10 cellular contexts compared by ENCODE assay signal in the genomic region with DNA sequence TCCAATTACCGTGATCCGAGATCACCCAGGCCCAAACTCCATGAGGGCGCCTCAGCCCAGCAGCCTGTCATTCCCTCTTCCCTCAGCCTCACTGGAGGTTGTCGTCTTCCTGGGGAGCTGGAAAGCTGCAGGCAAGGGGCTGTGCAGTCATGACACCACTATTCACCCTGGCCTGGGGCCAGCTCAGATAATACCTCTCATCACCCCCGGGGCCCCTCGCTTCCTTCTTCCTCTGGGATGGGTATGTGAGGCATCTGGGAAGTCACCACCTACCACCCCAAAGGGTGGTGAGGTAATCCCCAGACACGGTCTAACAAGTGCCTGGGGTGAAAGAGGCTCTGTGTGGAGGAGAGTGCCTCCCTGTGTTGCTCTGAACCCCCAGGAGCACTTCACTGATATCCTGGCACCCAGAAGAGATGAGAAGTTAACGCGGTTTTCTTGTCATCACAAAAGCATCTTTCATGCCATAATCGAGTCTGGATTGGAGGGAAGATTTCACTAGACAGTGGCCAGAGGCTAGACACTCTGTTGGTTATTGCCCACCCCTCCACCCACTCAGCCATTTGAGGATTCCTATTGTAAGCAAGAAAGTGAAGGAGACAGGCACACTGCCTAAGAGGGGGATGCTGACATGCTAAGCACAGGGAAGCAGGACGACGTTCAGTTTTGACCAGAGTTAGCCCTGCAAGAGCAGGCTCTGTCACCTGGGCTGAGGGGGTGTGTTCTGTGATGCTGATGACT. TPM values are rescaled to one million over a fixed set of nuclear protein-coding genes. Genes with fewer than 3 reads are reported as not detected.
DNase-seq lines count a peak whose midpoint lies in the region; ATAC-seq lines count a peak whose summit lies in the region.
"Had no signal": no experiment of that assay in that cellular context is flagged by ENCODE, and none has a peak within 500 bp of the region (broad histone marks: within the 10 kb centered on the region; RNA-seq: fewer than 3 reads in every experiment).

No MANE protein-coding gene starts in this region.

- H3K4me2 ChIP-seq in BLaER1 treated with 17β-estradiol and CSF1 and Interleukin-3, amounts not matched to agents 10 nM and 100 nM = peak overlapping the region; percentile 38 to 83 (median 63); a peak in 19 of 22 replicates

- no peak for ATAC-seq in HG02852 (IDR thresholded peaks at IDR 0.05; ENCODE audit: unreplicated experiment)

- no peak overlapping the region for H3K27ac ChIP-seq in BLaER1 treated with 17β-estradiol and CSF1 and Interleukin-3, amounts not matched to agents 10 nM and 100 nM

- H3K9ac ChIP-seq in BLaER1 treated with 17β-estradiol and CSF1 and Interleukin-3, amounts not matched to agents 10 nM and 100 nM = no peak overlapping the region
- H3K9ac ChIP-seq in adipocyte (ENCODE audit: low read length) = no peak overlapping the region

- no peak overlapping the region for H3K4me3 ChIP-seq in BLaER1 treated with 17β-estradiol and CSF1 and Interleukin-3, amounts not matched to agents 10 nM and 100 nM
- H3K4me3 ChIP-seq in adipocyte (ENCODE audit: low read length) = no peak overlapping the region

- no peaks in the 10 kb centered on the region for H3K27me3 ChIP-seq in BLaER1 treated with 17β-estradiol and CSF1 and Interleukin-3, amounts not matched to agents 10 nM and 100 nM
- no peaks in the 10 kb centered on the region for H3K27me3 ChIP-seq in adipocyte (replicated peaks; ENCODE audit: control insufficient read depth, insufficient read depth, low read length)

- H4K20me1 ChIP-seq in BLaER1 treated with 17β-estradiol and CSF1 and Interleukin-3, amounts not matched to agents 10 nM and 100 nM = peaks cover 0 to 12% (median under 1%) of the 10 kb centered on the region in 11 experiments; a peak in 8 of 22 replicates

- no peaks in the 10 kb centered on the region for H3K9me3 ChIP-seq in BLaER1 treated with 17β-estradiol and CSF1 and Interleukin-3, amounts not matched to agents 10 nM and 100 nM (replicated peaks in 1 of 11)
- no peaks in the 10 kb centered on the region for H3K9me3 ChIP-seq in adipocyte (ENCODE audit: control insufficient read depth, low read length)

- DNase-seq in HT1080 (ENCODE audit: low read depth) (peak; percentile 34), adipocyte (ENCODE audit: low read depth) (peak; percentile 15), mesenteric fat pad (ENCODE audit: low spot score) (peak; percentile 82), NOMO-1 treated with dmso at 0.1 percent for 144 hours (lab: John Stamatoyannopoulos, UW; ENCODE audit: unreplicated experiment) (no peak)
- DNase-seq in central memory CD4-positive, alpha-beta T cell = no peak
- DNase-seq in activated CD4-positive, alpha-beta T cell treated with anti-CD3 and anti-CD28 coated beads, Interleukin-2, amount 50 U/mL, for 48 hours = no peak
- DNase-seq: NCI-H2227 treated with DMSO at 0.1 percent for 48 hours, SHP77 treated with DMSO at 0.1 percent for 48 hours had no signal

- peaks cover 28 to 58% (median 40%) of the 10 kb centered on the region in 10 experiments for H3K4me1 ChIP-seq in BLaER1 treated with 17β-estradiol and CSF1 and Interleukin-3, amounts not matched to agents 10 nM and 100 nM
- no peaks in the 10 kb centered on the region for H3K4me1 ChIP-seq in adipocyte (ENCODE audit: control insufficient read depth, insufficient read depth, low read length)

- peaks cover 34 to 39% (median 38%) of the 10 kb centered on the region in 11 experiments for H3K36me3 ChIP-seq in BLaER1 treated with 17β-estradiol and CSF1 and Interleukin-3, amounts not matched to agents 10 nM and 100 nM
- peaks cover 31% of the 10 kb centered on the region for H3K36me3 ChIP-seq in adipocyte (ENCODE audit: control insufficient read depth, insufficient read depth, low read length, severe bottlenecking)

RNA-seq across cellular contexts. Expression of a gene that starts 18.4 kb away (rescaled TPM):
- total RNA-seq in HT1080 (2014; rRNA removed; shearing (Covaris generic)) = 86.9 and 104 TPM in 2 replicates
- polyA plus RNA-seq in HT1080 (2015; cell fraction: cytosol; rRNA removed) = 55.3 and 57.3 TPM in 2 replicates
- 52.1 and 53.7 TPM in 2 replicates for polyA plus RNA-seq in HT1080 (2015; cell fraction: nucleus; rRNA removed)
- total RNA-seq in mesenteric fat pad = 28.5 TPM

Comparison
In these comparisons a context has a peak if more than half of its experiments do, and no peak if none do; other contexts are left out.
1. DNase-seq: peak in HT1080 (single experiment), adipocyte (single experiment) and mesenteric fat pad (single experiment); none in central memory CD4-positive, alpha-beta T cell (single experiment), NOMO-1 treated with dmso at 0.1 percent for 144 hours (single experiment) and activated CD4-positive, alpha-beta T cell treated with anti-CD3 and anti-CD28 coated beads, Interleukin-2, amount 50 U/mL, for 48 hours (0 of 2).